Comparison of ENCODE assay signal across 9 cellular contexts in the genomic region with DNA sequence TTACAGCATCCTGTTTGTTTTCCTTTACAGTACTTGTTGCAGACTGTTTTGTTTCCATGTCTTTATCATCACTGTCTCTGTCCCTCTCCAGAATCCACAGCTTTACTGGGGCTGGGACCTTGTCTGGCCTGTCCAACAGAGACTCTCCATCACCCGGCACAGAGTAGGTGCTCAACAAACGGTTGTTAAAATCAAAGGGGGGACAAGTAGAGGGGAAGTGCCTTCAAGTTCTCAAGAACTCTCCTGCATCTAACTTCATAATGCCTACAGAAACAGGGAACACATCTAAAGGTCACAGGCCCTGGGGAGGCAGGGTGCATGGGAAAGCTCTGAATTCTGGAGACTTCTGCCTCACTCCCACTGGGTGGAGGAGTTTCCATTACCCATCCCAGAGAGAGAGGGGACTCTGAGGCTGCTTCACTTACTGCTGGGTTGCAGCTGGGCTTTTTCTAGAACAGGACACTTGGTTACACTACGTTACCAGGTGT. TPM values are rescaled to one million over a fixed set of nuclear protein-coding genes. Genes with fewer than 3 reads are reported as not detected.
A peak's percentile ranks its signal among the peaks of the same experiment; 100 is the strongest.
DNase-seq lines count a peak whose midpoint lies in the region; ATAC-seq and TF ChIP-seq lines count a peak whose summit lies in the region.
"Had no signal": no experiment of that assay in that cellular context is flagged by ENCODE, and none has a peak within 500 bp of the region (broad histone marks: within the 10 kb centered on the region; RNA-seq: fewer than 3 reads in every experiment).

No MANE protein-coding gene starts in this region.

- peak overlapping the region; percentile 86 for H3K4me3 Mint-ChIP-seq in activated CD4-positive, alpha-beta T cell treated with anti-CD3 and anti-CD28 coated beads for 36 hours

- TF ChIP-seq EP300 in gastroesophageal sphincter (IDR thresholded peaks at IDR 0.05): no peak
- TF ChIP-seq EP300 in stomach (IDR thresholded peaks at IDR 0.05): no peak

- no peaks in the 10 kb centered on the region for H3K9me3 Mint-ChIP-seq in activated CD4-positive, alpha-beta T cell treated with anti-CD3 and anti-CD28 coated beads for 36 hours (ENCODE audit: low read depth)

- intact Hi-C loops in activated CD4-positive, alpha-beta T cell treated with anti-CD3 and anti-CD28 coated beads for 36 hours (cut with DNase I, micrococcal nuclease): loop anchor here (1.0 to 5.0 kb wide), 6 partner anchors 35 to 1105 kb away; a partner anchor contains a TSS
- intact Hi-C loops in stomach (cut with DNase I; ENCODE audit: low total_unique reads): no loop called here

- H3K9me3 ChIP-seq in gastroesophageal sphincter (no peaks in the 10 kb centered on the region), stomach (no peaks in the 10 kb centered on the region)

- no peaks in the 10 kb centered on the region for H3K27me3 Mint-ChIP-seq in activated CD4-positive, alpha-beta T cell treated with anti-CD3 and anti-CD28 coated beads for 36 hours

- no peak for TF ChIP-seq POLR2A in gastroesophageal sphincter (IDR thresholded peaks at IDR 0.05)
- no peak for TF ChIP-seq POLR2A in stomach (IDR thresholded peaks at IDR 0.05)

- peaks cover 23% of the 10 kb centered on the region for H3K36me3 Mint-ChIP-seq in activated CD4-positive, alpha-beta T cell treated with anti-CD3 and anti-CD28 coated beads for 36 hours (ENCODE audit: low read depth)

- POLR2A ChIA-PET in activated CD4-positive, alpha-beta T cell treated with anti-CD3 and anti-CD28 coated beads for 36 hours (lab: Charles Lee): interaction anchor here (0.5 to 4.6 kb wide), 9 partner anchors 22 to 1109 kb away, joined by 3 to 62 read pairs (median 10); no protein-coding TSS in a partner anchor
- POLR2A ChIA-PET in RWPE1 (lab: Yijun Ruan, JAX; ENCODE audit: low non-redundant PET): no interaction called here

- CTCF ChIA-PET in activated CD4-positive, alpha-beta T cell treated with anti-CD3 and anti-CD28 coated beads for 36 hours (lab: Charles Lee): interaction anchor here (0.6 to 4.7 kb wide), 10 partner anchors 8 to 41 kb away, joined by 3 to 30 read pairs (median 4); no protein-coding TSS in a partner anchor
- CTCF ChIA-PET in RWPE1 (lab: Yijun Ruan, JAX): interaction anchor here (0.6 kb wide), 1 partner anchor 30 kb away, joined by 3 read pairs; no protein-coding TSS in a partner anchor

- ATAC-seq in activated CD4-positive, alpha-beta T cell treated with anti-CD3 and anti-CD28 coated beads for 36 hours: no peak
- ATAC-seq in gastroesophageal sphincter (no peak), HG03175 (IDR thresholded peaks at IDR 0.05; ENCODE audit: unreplicated experiment) (no peak), GM19395 (IDR thresholded peaks at IDR 0.05; ENCODE audit: unreplicated experiment) (no peak)

- DNase-seq in activated CD4-positive, alpha-beta T cell treated with anti-CD3 and anti-CD28 coated beads for 36 hours: no peak
- DNase-seq in activated CD4-positive, alpha-beta T cell treated with anti-CD3 and anti-CD28 coated beads for 48 hours: no peak
- no peak for DNase-seq in RWPE1 (ENCODE audit: low spot score)
- DNase-seq in stomach: no peak
- no peak for DNase-seq in stimulated activated CD4-positive, alpha-beta T cell treated with anti-CD3 and anti-CD28 coated beads, Interleukin-2, amount 100 ng/mL, for 48 hours
- DNase-seq: MV-4-11 had no signal

- H3K4me1 ChIP-seq in gastroesophageal sphincter (peaks cover 0 to 66% (median 3%) of the 10 kb centered on the region in 3 donors), stomach (peaks cover 58 to 95% (median 82%) of the 10 kb centered on the region in 4 donors)

- H3K27me3 ChIP-seq in gastroesophageal sphincter (no peaks in the 10 kb centered on the region), stomach (no peaks in the 10 kb centered on the region)

- H3K36me3 ChIP-seq in gastroesophageal sphincter (no peaks in the 10 kb centered on the region), stomach (no peaks in the 10 kb centered on the region)

- WGBS in gastroesophageal sphincter (ENCODE audit: low coverage in 1 of 2), 2 donors: 90% methylated on average over 2 of the region's 3 CpGs; no CpG with 5 or more reads in 1 of the 2 donors
- 74 to 82% (median 78%) methylated on average over 3 of the region's 3 CpGs for WGBS in stomach, 5 donors

- H3K4me3 ChIP-seq in gastroesophageal sphincter: no peak overlapping the region
- no peak overlapping the region for H3K4me3 ChIP-seq in stomach

- H3K27ac Mint-ChIP-seq in activated CD4-positive, alpha-beta T cell treated with anti-CD3 and anti-CD28 coated beads for 36 hours: peak overlapping the region; percentile 97

- peaks cover 84% of the 10 kb centered on the region for H3K4me1 Mint-ChIP-seq in activated CD4-positive, alpha-beta T cell treated with anti-CD3 and anti-CD28 coated beads for 36 hours

- no peak for TF ChIP-seq CTCF in RWPE1 (conservative IDR thresholded peaks at IDR 0.05; ENCODE audit: low read depth)
- TF ChIP-seq CTCF in gastroesophageal sphincter (IDR thresholded peaks at IDR 0.05): no peak
- TF ChIP-seq CTCF in stomach (IDR thresholded peaks at IDR 0.05): no peak

- H3K27ac ChIP-seq in RWPE1: peak overlapping the region; percentile 78; the same call in 1 of the 2 replicates
- H3K27ac ChIP-seq in gastroesophageal sphincter: peak overlapping the region in 3 of 4 donors; percentile 38 to 49 (median 48)
- peak overlapping the region in 4 of 5 donors; percentile 54 to 90 (median 83) for H3K27ac ChIP-seq in stomach

RNA-seq across cellular contexts. Expression of a gene that starts 2.3 kb away (rescaled TPM):
- 100 to 1,000 TPM; 130 to 162 TPM for total RNA-seq in activated CD4-positive, alpha-beta T cell treated with anti-CD3 and anti-CD28 coated beads for 36 hours
- total RNA-seq in gastroesophageal sphincter: 10 to 100 TPM; 68.3 to 94.7 (median 69.9) TPM
- total RNA-seq in stomach: 100 to 1,000 TPM in 2 of 5 donors, 10 to 100 TPM in 3; 40.2 to 574 (median 71.4) TPM
- 10 to 100 TPM; 17.6 to 30.9 (median 25.4) TPM for polyA plus RNA-seq in stomach
